Comparison of ENCODE assay signal across 1 cellular context in genomic region chr6:92047152-92047551, GRCh38.
TF ChIP-seq lines count a peak whose summit lies in the region.

No MANE protein-coding gene starts in this region.

TF ChIP-seq in H1, 55 proteins besides CTCF, POLR2A, EP300 and RAD21:
- no peak for TF ChIP-seq FOSL1 (IDR thresholded peaks at IDR 0.05; ENCODE audit: insufficient read depth, low read depth, low read length)
- no peak for TF ChIP-seq NRF1 (IDR thresholded peaks at IDR 0.05; ENCODE audit: low read depth, low read length)
- no peak for TF ChIP-seq SP4 (IDR thresholded peaks at IDR 0.05; ENCODE audit: low read length)
- TF ChIP-seq CEBPB (IDR thresholded peaks at IDR 0.05; ENCODE audit: low read depth, low read length), result no peak
- TF ChIP-seq SP1 (IDR thresholded peaks at IDR 0.05; ENCODE audit: low read depth, low read length), result no peak
- TF ChIP-seq KDM4A (IDR thresholded peaks at IDR 0.05; ENCODE audit: low read depth, low read length, severe bottlenecking), result no peak
- TF ChIP-seq KDM1A (IDR thresholded peaks at IDR 0.05; ENCODE audit: borderline replicate concordance, low read length), result no peak
- no peak for TF ChIP-seq CREB1 (IDR thresholded peaks at IDR 0.05)
- no peak for TF ChIP-seq TCF12 (IDR thresholded peaks at IDR 0.05; ENCODE audit: low read depth, low read length)
- TF ChIP-seq CHD2 (IDR thresholded peaks at IDR 0.05; ENCODE audit: low read length), result no peak
- no peak for TF ChIP-seq YY1 (IDR thresholded peaks at IDR 0.05; ENCODE audit: low read depth, low read length)
- no peak for TF ChIP-seq CHD7 (IDR thresholded peaks at IDR 0.05; ENCODE audit: insufficient replicate concordance, low read length)
- no peak for TF ChIP-seq ZNF274 (IDR thresholded peaks at IDR 0.05; ENCODE audit: borderline replicate concordance, extremely low read depth, low read length)
- TF ChIP-seq SIN3A (conservative IDR thresholded peaks at IDR 0.05 in 1 of 2, IDR thresholded peaks at IDR 0.05 in 1 of 2; ENCODE audit: low read depth in 1 of 2, low read length in 2 of 2), result no peak
- no peak for TF ChIP-seq POU5F1 (IDR thresholded peaks at IDR 0.05; ENCODE audit: low read depth, low read length)
- no peak for TF ChIP-seq SIX5 (IDR thresholded peaks at IDR 0.05; ENCODE audit: low read depth, low read length)
- TF ChIP-seq GABPA (IDR thresholded peaks at IDR 0.05; ENCODE audit: borderline replicate concordance, insufficient read depth, low read length), result no peak
- no peak for TF ChIP-seq ATF2 (IDR thresholded peaks at IDR 0.05; ENCODE audit: low read length)
